In genomic region chr1:245860681-245861552, GRCh38 we compare ENCODE assay signal across 14 cellular contexts.
DNase-seq lines count a peak whose midpoint lies in the region; ATAC-seq, FAIRE-seq and TF ChIP-seq lines count a peak whose summit lies in the region.
"Had no signal": no experiment of that assay in that cellular context is flagged by ENCODE, and none has a peak within 500 bp of the region (broad histone marks: within the 10 kb centered on the region; RNA-seq: fewer than 3 reads in every experiment).

No MANE protein-coding gene starts in this region.

- H3K4me3 Mint-ChIP-seq in naive thymus-derived CD8-positive, alpha-beta T cell, result no peak overlapping the region
- H3K4me3 Mint-ChIP-seq: activated CD4-positive, alpha-beta T cell treated with anti-CD3 and anti-CD28 coated beads for 36 hours; B cell had no signal

- H3K27me3 Mint-ChIP-seq in naive thymus-derived CD8-positive, alpha-beta T cell, result no peaks in the 10 kb centered on the region
- H3K27me3 Mint-ChIP-seq: activated CD4-positive, alpha-beta T cell treated with anti-CD3 and anti-CD28 coated beads for 36 hours; B cell had no signal

- TF ChIP-seq CTCF in AG09319 (IDR thresholded peaks at IDR 0.05; ENCODE audit: low read depth, low read length) (no peak; the same call in 1 of the 2 replicates), omental fat pad (IDR thresholded peaks at IDR 0.05) (no peak)

- no peak for TF ChIP-seq POLR2A in GM12892 (IDR thresholded peaks at IDR 0.05; ENCODE audit: low read depth, low read length)

- peak; percentile 56 for DNase-seq in AG09319 (ENCODE audit: extremely low read depth, low read depth)
- DNase-seq in NCI-H446 treated with DMSO at 0.1 percent for 48 hours (lab: John Stamatoyannopoulos, UW), result peak; percentile 38
- DNase-seq in epidermal melanocyte (ENCODE audit: insufficient read length, low spot score), result peak; percentile 46
- DNase-seq in omental fat pad (ENCODE audit: low spot score), result no peak
- no peak for DNase-seq in GM12892 (ENCODE audit: insufficient read length)
- DNase-seq in naive thymus-derived CD8-positive, alpha-beta T cell, result no peak
- DNase-seq in NCI-H146 (lab: John Stamatoyannopoulos, UW), result no peak
- DNase-seq: activated CD4-positive, alpha-beta T cell treated with anti-CD3 and anti-CD28 coated beads for 36 hours; stimulated activated CD4-positive, alpha-beta T cell treated with anti-CD3 and anti-CD28 coated beads, Interleukin-15, amount 100 ng/mL, for 24 hours had no signal

- peaks cover 0 to 4% (median 0%) of the 10 kb centered on the region in 9 donors for H3K9me3 Mint-ChIP-seq in naive thymus-derived CD8-positive, alpha-beta T cell

- H3K4me1 Mint-ChIP-seq in naive thymus-derived CD8-positive, alpha-beta T cell, result no peaks in the 10 kb centered on the region
- H3K4me1 Mint-ChIP-seq: activated CD4-positive, alpha-beta T cell treated with anti-CD3 and anti-CD28 coated beads for 36 hours; B cell had no signal

- peak; percentile 34 for ATAC-seq in omental fat pad (ENCODE audit: low FRiP score)
- no peak for ATAC-seq in naive thymus-derived CD8-positive, alpha-beta T cell
- ATAC-seq in GM21786 (IDR thresholded peaks at IDR 0.05; ENCODE audit: unreplicated experiment), result no peak
- ATAC-seq: activated CD4-positive, alpha-beta T cell treated with anti-CD3 and anti-CD28 coated beads for 36 hours had no signal

- H3K27ac Mint-ChIP-seq in naive thymus-derived CD8-positive, alpha-beta T cell, result peak overlapping the region in 1 of 10 donors; percentile 9
- H3K27ac Mint-ChIP-seq: activated CD4-positive, alpha-beta T cell treated with anti-CD3 and anti-CD28 coated beads for 36 hours; B cell had no signal

- no peak for FAIRE-seq in GM12892 (lab: Jason Lieb, UNC)
- FAIRE-seq: bronchial epithelial cell, GM18507, urothelium cell line had no signal

- H3K36me3 Mint-ChIP-seq in naive thymus-derived CD8-positive, alpha-beta T cell, result peaks cover 41 to 75% (median 57%) of the 10 kb centered on the region in 3 donors

- POLR2A ChIA-PET in naive thymus-derived CD8-positive, alpha-beta T cell (lab: Charles Lee), result no interaction called here

Comparison
In these comparisons a context has a peak if more than half of its experiments do, and no peak if none do; other contexts are left out.
1. DNase-seq: peak in AG09319 (single experiment), NCI-H446 treated with DMSO at 0.1 percent for 48 hours (single experiment) and epidermal melanocyte (single experiment); none in omental fat pad (single experiment), GM12892 (single experiment), naive thymus-derived CD8-positive, alpha-beta T cell (0 of 10) and NCI-H146 (single experiment).